Comparison of ENCODE assay signal across 17 cellular contexts in the genomic region with DNA sequence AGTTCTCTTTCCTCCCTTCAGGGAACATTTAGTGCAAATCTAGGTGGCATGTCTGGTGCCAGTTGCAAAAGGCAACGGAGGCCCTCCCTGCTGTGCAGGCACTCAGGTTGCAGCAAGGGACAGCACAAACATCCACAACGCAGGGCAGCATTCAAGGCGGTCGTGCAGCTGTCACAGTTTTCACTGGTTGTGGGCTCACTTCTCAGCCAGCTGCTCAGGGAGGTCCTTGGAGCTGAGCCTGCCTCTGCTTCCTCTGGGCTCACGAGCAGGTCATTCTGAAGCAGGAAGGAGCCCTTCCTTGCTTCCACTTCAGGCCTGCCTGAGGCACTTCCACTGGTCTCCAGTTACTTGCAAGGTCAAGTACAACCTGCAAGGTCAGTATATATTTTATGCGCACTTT. TPM values are rescaled to one million over a fixed set of nuclear protein-coding genes. Genes with fewer than 3 reads are reported as not detected.
DNase-seq lines count a peak whose midpoint lies in the region; ATAC-seq and TF ChIP-seq lines count a peak whose summit lies in the region.
"Had no signal": no experiment of that assay in that cellular context is flagged by ENCODE, and none has a peak within 500 bp of the region (broad histone marks: within the 10 kb centered on the region; RNA-seq: fewer than 3 reads in every experiment).

No MANE protein-coding gene starts in this region.

- H2BK5ac ChIP-seq in IMR-90 (ENCODE audit: low read depth, low read length, poor library complexity, severe bottlenecking): no peak overlapping the region
- H2BK5ac ChIP-seq in mesenchymal stem cell (ENCODE audit: low read depth, low read length, poor library complexity, severe bottlenecking): no peak overlapping the region

- H2AFZ ChIP-seq in IMR-90 (replicated peaks; ENCODE audit: low read length, poor library complexity) (peak overlapping the region; percentile 75), mesenchymal stem cell (ENCODE audit: low read depth, low read length) (no peak overlapping the region), Karpas-422 (ENCODE audit: low read length) (no peak overlapping the region)

- no peak overlapping the region for H4K5ac ChIP-seq in IMR-90 (ENCODE audit: low read depth, low read length)

- H3K4me1 Mint-ChIP-seq in activated T-helper 17 cell treated with anti-CD3 and anti-CD28 coated beads, Interleukin-2, amount 50 U/mL, for 72 hours: peaks cover 6% of the 10 kb centered on the region
- peaks cover 8% of the 10 kb centered on the region for H3K4me1 Mint-ChIP-seq in activated T-cell treated with anti-CD3 and anti-CD28 coated beads, Interleukin-2, amount 50 U/mL, for 4 hours (ENCODE audit: low read depth)

- H3K4ac ChIP-seq in IMR-90 (ENCODE audit: low read depth, low read length) (no peak overlapping the region), mesenchymal stem cell (ENCODE audit: low read depth in 1 of 2, low read length in 2 of 2) (no peak overlapping the region)

- no peak overlapping the region for H3K4me3 Mint-ChIP-seq in activated T-helper 17 cell treated with anti-CD3 and anti-CD28 coated beads, Interleukin-2, amount 50 U/mL, for 72 hours
- no peak overlapping the region for H3K4me3 Mint-ChIP-seq in activated T-cell treated with anti-CD3 and anti-CD28 coated beads, Interleukin-2, amount 50 U/mL, for 4 hours

- no peak overlapping the region for H2BK12ac ChIP-seq in mesenchymal stem cell (ENCODE audit: low read length in 2 of 2)

- WGBS in IMR-90 (ENCODE audit: extremely low coverage in 2 of 2, insufficient read length in 1 of 2), 2 experiments: no CpG with 5 or more reads among the region's 6 CpGs
- whole genome bisulfite sequencing in mesenchymal stem cell: 65% methylated on average over 6 of the region's 6 CpGs

- intact Hi-C loops in IMR-90 (cut with micrococcal nuclease): no loop called here

- no peak for ATAC-seq in IMR-90 (ENCODE audit: low read depth)
- ATAC-seq in activated T-helper 17 cell treated with anti-CD3 and anti-CD28 coated beads, Interleukin-2, amount 50 U/mL, for 72 hours (replicated peaks): no peak
- no peak for ATAC-seq in activated T-cell treated with anti-CD3 and anti-CD28 coated beads, Interleukin-2, amount 50 U/mL, for 4 hours
- ATAC-seq: esophagus mucosa, HCT116 had no signal

- TF ChIP-seq POLR2A in IMR-90 (IDR thresholded peaks at IDR 0.05; ENCODE audit: low read depth, low read length): no peak

- H3K18ac ChIP-seq in IMR-90 (ENCODE audit: low read depth, low read length) (no peak overlapping the region), mesenchymal stem cell (ENCODE audit: low read depth in 1 of 2, low read length in 2 of 2) (no peak overlapping the region)

- H4K91ac ChIP-seq in IMR-90 (ENCODE audit: insufficient read depth, low read depth, low read length) (no peak overlapping the region), mesenchymal stem cell (ENCODE audit: low read length) (no peak overlapping the region)

- peak overlapping the region; percentile 57 for H2AK9ac ChIP-seq in IMR-90 (replicated peaks; ENCODE audit: low read depth, low read length, poor library complexity)

- no peak for TF ChIP-seq CTCF in IMR-90 (conservative IDR thresholded peaks at IDR 0.05; ENCODE audit: low read depth, low read length)

- CTCF ChIA-PET in IMR-90 (lab: Yijun Ruan, JAX): no interaction called here

- H3K79me2 ChIP-seq in Karpas-422 (ENCODE audit: low read length): peaks cover 7% of the 10 kb centered on the region

- peaks cover 14% of the 10 kb centered on the region for H3K36me3 Mint-ChIP-seq in activated T-helper 17 cell treated with anti-CD3 and anti-CD28 coated beads, Interleukin-2, amount 50 U/mL, for 72 hours (ENCODE audit: low read depth)
- peaks cover 6% of the 10 kb centered on the region for H3K36me3 Mint-ChIP-seq in activated T-cell treated with anti-CD3 and anti-CD28 coated beads, Interleukin-2, amount 50 U/mL, for 4 hours (ENCODE audit: insufficient read depth)

- H3K9me3 ChIP-seq in IMR-90 (ENCODE audit: control insufficient read depth, insufficient read depth, low read length) (no peaks in the 10 kb centered on the region), mesenchymal stem cell (ENCODE audit: control insufficient read depth, low read length) (no peaks in the 10 kb centered on the region), Karpas-422 (ENCODE audit: low read length) (no peaks in the 10 kb centered on the region)
- H3K9me3 ChIP-seq: Peyer's patch had no signal

- H4K20me1 ChIP-seq in IMR-90 (ENCODE audit: insufficient read depth, low read length) (no peaks in the 10 kb centered on the region), Karpas-422 (ENCODE audit: insufficient read depth, low read depth, low read length) (no peaks in the 10 kb centered on the region)

- dilution Hi-C loops in IMR-90 (cut with HindIII; ENCODE audit: low sequenced_read_pairs, unreplicated experiment): no loop called here

- POLR2A ChIA-PET in IMR-90 (lab: Charles Lee; ENCODE audit: unreplicated experiment): no interaction called here

- H3K4me3 ChIP-seq in IMR-90 (ENCODE audit: insufficient read depth, low read depth, low read length) (no peak overlapping the region), mesenchymal stem cell (ENCODE audit: insufficient read depth in 1 of 2, low read depth in 1 of 2, low read length in 2 of 2) (no peak overlapping the region), Karpas-422 (ENCODE audit: low read length) (no peak overlapping the region)
- H3K4me3 ChIP-seq: Peyer's patch had no signal

- H3K36me3 ChIP-seq in IMR-90 (ENCODE audit: control insufficient read depth, insufficient read depth, low read length): no peaks in the 10 kb centered on the region
- H3K36me3 ChIP-seq in mesenchymal stem cell (ENCODE audit: control insufficient read depth in 1 of 2, insufficient read depth in 2 of 2, low read depth in 1 of 2, low read length in 2 of 2): peaks cover 8 to 11% of the 10 kb centered on the region in 2 experiments
- no peaks in the 10 kb centered on the region for H3K36me3 ChIP-seq in Karpas-422 (ENCODE audit: insufficient read depth, low read length)
- H3K36me3 ChIP-seq: Peyer's patch, WERI-Rb-1 had no signal

- H3K79me1 ChIP-seq in IMR-90 (ENCODE audit: low read depth in 1 of 2, low read length in 2 of 2) (peaks cover 0 to 7% of the 10 kb centered on the region in 2 experiments; a peak in 2 of 4 replicates), mesenchymal stem cell (replicated peaks; ENCODE audit: low read length, poor library complexity, severe bottlenecking) (peaks cover 8% of the 10 kb centered on the region)

- H2BK20ac ChIP-seq in IMR-90 (ENCODE audit: low read depth, low read length): no peak overlapping the region

- no peak overlapping the region for H2BK15ac ChIP-seq in IMR-90 (ENCODE audit: low read depth, low read length)
- no peak overlapping the region for H2BK15ac ChIP-seq in mesenchymal stem cell (ENCODE audit: low read depth, poor library complexity, severe bottlenecking)

- peaks cover 18% of the 10 kb centered on the region for H3K4me1 ChIP-seq in IMR-90 (ENCODE audit: control insufficient read depth, insufficient read depth, low read length)
- H3K4me1 ChIP-seq in mesenchymal stem cell (ENCODE audit: control insufficient read depth, insufficient read depth, low read depth, low read length): peaks cover 15% of the 10 kb centered on the region
- peaks cover 15% of the 10 kb centered on the region for H3K4me1 ChIP-seq in Karpas-422 (ENCODE audit: low read length)

- in situ Hi-C loops in IMR-90 (cut with MboI; ENCODE audit: low sequenced_read_pairs): no loop called here

- TF ChIP-seq RAD21 in IMR-90 (IDR thresholded peaks at IDR 0.05; ENCODE audit: low read length): no peak

- H3K9me2 ChIP-seq in Karpas-422 (replicated peaks; ENCODE audit: insufficient read depth, low read length): no peaks in the 10 kb centered on the region

- H2BK120ac ChIP-seq in IMR-90 (ENCODE audit: low read depth, low read length) (no peak overlapping the region), mesenchymal stem cell (ENCODE audit: low read depth, low read length) (no peak overlapping the region)

- H3K9ac ChIP-seq in IMR-90 (ENCODE audit: low read depth, low read length) (no peak overlapping the region), mesenchymal stem cell (ENCODE audit: low read length) (no peak overlapping the region), Karpas-422 (ENCODE audit: low read length) (no peak overlapping the region)

- no peaks in the 10 kb centered on the region for H3K27me3 Mint-ChIP-seq in activated T-helper 17 cell treated with anti-CD3 and anti-CD28 coated beads, Interleukin-2, amount 50 U/mL, for 72 hours
- H3K27me3 Mint-ChIP-seq in activated T-cell treated with anti-CD3 and anti-CD28 coated beads, Interleukin-2, amount 50 U/mL, for 4 hours (ENCODE audit: low read depth): no peaks in the 10 kb centered on the region

- H3K27ac ChIP-seq in IMR-90 (ENCODE audit: insufficient read depth, low read length): no peak overlapping the region
- H3K27ac ChIP-seq in mesenchymal stem cell (ENCODE audit: low read length, poor library complexity, severe bottlenecking): no peak overlapping the region
- no peak overlapping the region for H3K27ac ChIP-seq in Karpas-422 (ENCODE audit: low read length)
- H3K27ac ChIP-seq: Peyer's patch, WERI-Rb-1 had no signal

- H3K14ac ChIP-seq in IMR-90 (replicated peaks; ENCODE audit: low read depth, low read length): no peak overlapping the region
- H3K14ac ChIP-seq in mesenchymal stem cell (ENCODE audit: low read length in 2 of 2): no peak overlapping the region

- peak overlapping the region; percentile 15 for H3K27ac Mint-ChIP-seq in activated T-helper 17 cell treated with anti-CD3 and anti-CD28 coated beads, Interleukin-2, amount 50 U/mL, for 72 hours

- H4K8ac ChIP-seq in IMR-90 (ENCODE audit: low read depth in 2 of 2, low read length in 2 of 2) (no peak overlapping the region), mesenchymal stem cell (ENCODE audit: low read length) (peak overlapping the region; percentile 27)

- no peak overlapping the region for H3K56ac ChIP-seq in IMR-90 (ENCODE audit: extremely low read depth, insufficient read depth, low read length)

- H3K23ac ChIP-seq in IMR-90 (ENCODE audit: low read depth, low read length) (no peak overlapping the region), mesenchymal stem cell (ENCODE audit: low read length in 2 of 2) (no peak overlapping the region)

- peak; percentile 41 for DNase-seq in Ammon's horn (ENCODE audit: low spot score)
- DNase-seq in IMR-90: peak; percentile 14
- no peak for DNase-seq in mesenchymal stem cell
- DNase-seq in SHP77 treated with DMSO at 0.1 percent for 48 hours (lab: John Stamatoyannopoulos, UW): no peak
- DNase-seq in NCI-H1930 (lab: John Stamatoyannopoulos, UW): no peak
- no peak for DNase-seq in Karpas-422
- no peak for DNase-seq in activated T-cell treated with anti-CD3 and anti-CD28 coated beads, Interleukin-2, amount 50 U/mL, for 4 hours
- DNase-seq: activated gamma-delta T cell; Calu3; NCI-H1417; Peyer's patch; stimulated activated CD4-positive, alpha-beta T cell treated with anti-CD3 and anti-CD28 coated beads, Interleukin-15, amount 100 ng/mL, for 24 hours; SW 1271; WERI-Rb-1 had no signal

- H2AK5ac ChIP-seq in IMR-90 (ENCODE audit: low read depth, low read length): no peak overlapping the region
- H2AK5ac ChIP-seq in mesenchymal stem cell (ENCODE audit: low read length, severe bottlenecking): no peak overlapping the region

- H3K9me3 Mint-ChIP-seq in activated T-helper 17 cell treated with anti-CD3 and anti-CD28 coated beads, Interleukin-2, amount 50 U/mL, for 72 hours: no peaks in the 10 kb centered on the region
- H3K9me3 Mint-ChIP-seq in activated T-cell treated with anti-CD3 and anti-CD28 coated beads, Interleukin-2, amount 50 U/mL, for 4 hours: no peaks in the 10 kb centered on the region

- H3K4me2 ChIP-seq in IMR-90 (ENCODE audit: low read depth, low read length) (no peak overlapping the region), mesenchymal stem cell (ENCODE audit: low read length, poor library complexity, severe bottlenecking) (no peak overlapping the region), Karpas-422 (ENCODE audit: low read depth, low read length, poor library complexity, severe bottlenecking) (no peak overlapping the region)

- peaks cover 10% of the 10 kb centered on the region for H3K9me1 ChIP-seq in IMR-90 (ENCODE audit: insufficient read depth, low read length)

- no TSS peak for BruUV-seq in IMR-90 (replicated peaks; lab: Mats Ljungman, UMichigan)

- H3K27me3 ChIP-seq in IMR-90 (ENCODE audit: control insufficient read depth, insufficient read depth, low read length): no peaks in the 10 kb centered on the region
- H3K27me3 ChIP-seq in mesenchymal stem cell (ENCODE audit: control insufficient read depth in 1 of 2, insufficient read depth in 1 of 2, low read length in 2 of 2): no peaks in the 10 kb centered on the region
- no peaks in the 10 kb centered on the region for H3K27me3 ChIP-seq in Karpas-422 (ENCODE audit: low read length)
- H3K27me3 ChIP-seq: Peyer's patch had no signal

RNA-seq across cellular contexts. Expression of a gene that starts 3.8 kb away (rescaled TPM):
- total RNA-seq in IMR-90 (2012; rRNA removed): 6.3 and 7.2 TPM in 2 replicates
- polyA plus RNA-seq in IMR-90 (2012; rRNA removed): 10.4 and 10.7 TPM in 2 replicates
- polyA plus RNA-seq in IMR-90 (2012; cell fraction: cytosol; rRNA removed): 7.4 and 8.5 TPM in 2 replicates
- polyA plus RNA-seq in IMR-90 (2012; cell fraction: nucleus; rRNA removed; ENCODE audit: low replicate concordance): 61.8 and 109 TPM in 2 replicates
- total RNA-seq in activated T-helper 17 cell treated with anti-CD3 and anti-CD28 coated beads, Interleukin-2, amount 50 U/mL, for 72 hours: 10 to 100 TPM; 19.1 to 23.0 TPM
- 27.4 TPM for polyA plus RNA-seq in mesenchymal stem cell (2013, experiment 1 of 2)
- 25.0 TPM for polyA plus RNA-seq in mesenchymal stem cell (2013, experiment 2 of 2)
- total RNA-seq in Karpas-422 (2014; rRNA removed; shearing (Covaris generic); ENCODE audit: low replicate concordance): 16.8 and 30.5 TPM in 2 replicates
- 10 to 100 TPM; 11.5 to 17.2 (median 16.4) TPM for total RNA-seq in activated T-cell treated with anti-CD3 and anti-CD28 coated beads, Interleukin-2, amount 50 U/mL, for 4 hours

RNA-seq across cellular contexts. Expression of a gene that starts 37.8 kb away (rescaled TPM):
- total RNA-seq in IMR-90 (2012; rRNA removed): 26.9 and 29.4 TPM in 2 replicates
- polyA plus RNA-seq in IMR-90 (2012; rRNA removed): 48.5 and 58.2 TPM in 2 replicates
- polyA plus RNA-seq in IMR-90 (2012; cell fraction: cytosol; rRNA removed): 17.4 and 21.0 TPM in 2 replicates
- 118 and 306 TPM in 2 replicates for polyA plus RNA-seq in IMR-90 (2012; cell fraction: nucleus; rRNA removed; ENCODE audit: low replicate concordance)
- 100 to 1,000 TPM in 1 of 2 donors, 10 to 100 TPM in 1; 95.3 to 130 TPM for total RNA-seq in activated T-helper 17 cell treated with anti-CD3 and anti-CD28 coated beads, Interleukin-2, amount 50 U/mL, for 72 hours
- polyA plus RNA-seq in mesenchymal stem cell (2013, experiment 1 of 2): 42.4 TPM
- 40.7 TPM for polyA plus RNA-seq in mesenchymal stem cell (2013, experiment 2 of 2)
- 58.3 and 71.9 TPM in 2 replicates for total RNA-seq in Karpas-422 (2014; rRNA removed; shearing (Covaris generic); ENCODE audit: low replicate concordance)
- total RNA-seq in activated T-cell treated with anti-CD3 and anti-CD28 coated beads, Interleukin-2, amount 50 U/mL, for 4 hours: 10 to 100 TPM; 52.2 to 67.6 (median 55.4) TPM

Comparison
In these comparisons a context has a peak if more than half of its experiments do, and no peak if none do; other contexts are left out.
1. DNase-seq: peak in Ammon's horn (single experiment) and IMR-90 (single experiment); none in mesenchymal stem cell (single experiment), SHP77 treated with DMSO at 0.1 percent for 48 hours (single experiment), NCI-H1930 (0 of 2), Karpas-422 (single experiment) and activated T-cell treated with anti-CD3 and anti-CD28 coated beads, Interleukin-2, amount 50 U/mL, for 4 hours (single experiment).